ENCODE assay signal across 8 cellular contexts in genomic region chr9:96566401-96567202, GRCh38.
DNase-seq lines count a peak whose midpoint lies in the region; ATAC-seq and TF ChIP-seq lines count a peak whose summit lies in the region.

No MANE protein-coding gene starts in this region.

- DNase-seq in GM03348 (ENCODE audit: low spot score) (peak; percentile 89), cerebellar cortex (ENCODE audit: low spot score) (peak; percentile 42), kidney tubule cell (ENCODE audit: low spot score) (peak; percentile 85), kidney glomerular epithelial cell (lab: John Stamatoyannopoulos, UW) (no peak)
- DNase-seq in activated CD4-positive, alpha-beta T cell treated with anti-CD3 and anti-CD28 coated beads for 24 hours (ENCODE audit: low read depth in 2 of 2), result peak; percentile 51 to 52
- DNase-seq in stimulated activated CD4-positive, alpha-beta T cell treated with anti-CD3 and anti-CD28 coated beads, Interleukin-15, amount 100 ng/mL, for 48 hours (ENCODE audit: low read depth in 2 of 2), result peak; percentile 49 to 55

- TF ChIP-seq CTCF in LNCAP (IDR thresholded peaks at IDR 0.05), result peak; percentile 31; the same call in 1 of the 2 replicates

- ATAC-seq in GM21737 (IDR thresholded peaks at IDR 0.05; ENCODE audit: unreplicated experiment), result peak; percentile 89
